In genomic region chr10:80455461-80456345, GRCh38 we compare ENCODE assay signal across 1 cellular context.
TF ChIP-seq lines count a peak whose summit lies in the region.

No MANE protein-coding gene starts in this region.

TF ChIP-seq in HepG2, 621 proteins besides CTCF, POLR2A, EP300 and RAD21 (continued from another document):
- TF ChIP-seq, protein P1, sequence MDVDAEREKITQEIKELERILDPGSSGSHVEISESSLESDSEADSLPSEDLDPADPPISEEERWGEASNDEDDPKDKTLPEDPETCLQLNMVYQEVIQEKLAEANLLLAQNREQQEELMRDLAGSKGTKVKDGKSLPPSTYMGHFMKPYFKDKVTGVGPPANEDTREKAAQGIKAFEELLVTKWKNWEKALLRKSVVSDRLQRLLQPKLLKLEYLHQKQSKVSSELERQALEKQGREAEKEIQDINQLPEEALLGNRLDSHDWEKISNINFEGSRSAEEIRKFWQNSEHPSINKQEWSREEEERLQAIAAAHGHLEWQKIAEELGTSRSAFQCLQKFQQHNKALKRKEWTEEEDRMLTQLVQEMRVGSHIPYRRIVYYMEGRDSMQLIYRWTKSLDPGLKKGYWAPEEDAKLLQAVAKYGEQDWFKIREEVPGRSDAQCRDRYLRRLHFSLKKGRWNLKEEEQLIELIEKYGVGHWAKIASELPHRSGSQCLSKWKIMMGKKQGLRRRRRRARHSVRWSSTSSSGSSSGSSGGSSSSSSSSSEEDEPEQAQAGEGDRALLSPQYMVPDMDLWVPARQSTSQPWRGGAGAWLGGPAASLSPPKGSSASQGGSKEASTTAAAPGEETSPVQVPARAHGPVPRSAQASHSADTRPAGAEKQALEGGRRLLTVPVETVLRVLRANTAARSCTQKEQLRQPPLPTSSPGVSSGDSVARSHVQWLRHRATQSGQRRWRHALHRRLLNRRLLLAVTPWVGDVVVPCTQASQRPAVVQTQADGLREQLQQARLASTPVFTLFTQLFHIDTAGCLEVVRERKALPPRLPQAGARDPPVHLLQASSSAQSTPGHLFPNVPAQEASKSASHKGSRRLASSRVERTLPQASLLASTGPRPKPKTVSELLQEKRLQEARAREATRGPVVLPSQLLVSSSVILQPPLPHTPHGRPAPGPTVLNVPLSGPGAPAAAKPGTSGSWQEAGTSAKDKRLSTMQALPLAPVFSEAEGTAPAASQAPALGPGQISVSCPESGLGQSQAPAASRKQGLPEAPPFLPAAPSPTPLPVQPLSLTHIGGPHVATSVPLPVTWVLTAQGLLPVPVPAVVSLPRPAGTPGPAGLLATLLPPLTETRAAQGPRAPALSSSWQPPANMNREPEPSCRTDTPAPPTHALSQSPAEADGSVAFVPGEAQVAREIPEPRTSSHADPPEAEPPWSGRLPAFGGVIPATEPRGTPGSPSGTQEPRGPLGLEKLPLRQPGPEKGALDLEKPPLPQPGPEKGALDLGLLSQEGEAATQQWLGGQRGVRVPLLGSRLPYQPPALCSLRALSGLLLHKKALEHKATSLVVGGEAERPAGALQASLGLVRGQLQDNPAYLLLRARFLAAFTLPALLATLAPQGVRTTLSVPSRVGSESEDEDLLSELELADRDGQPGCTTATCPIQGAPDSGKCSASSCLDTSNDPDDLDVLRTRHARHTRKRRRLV (CRISPR knock-in tag; IDR thresholded peaks at IDR 0.05): no peak
- TF ChIP-seq FOXK1 (CRISPR knock-in tag; IDR thresholded peaks at IDR 0.05; ENCODE audit: borderline replicate concordance, low read depth) (no peak), FOSL1 (CRISPR knock-in tag; IDR thresholded peaks at IDR 0.05; ENCODE audit: borderline replicate concordance) (no peak), GATAD2A (CRISPR knock-in tag; IDR thresholded peaks at IDR 0.05) (no peak), PAWR (CRISPR knock-in tag; IDR thresholded peaks at IDR 0.05; ENCODE audit: borderline replicate concordance) (no peak), EEA1 (CRISPR knock-in tag; IDR thresholded peaks at IDR 0.05; ENCODE audit: borderline replicate concordance) (no peak), RFX3 (CRISPR knock-in tag; IDR thresholded peaks at IDR 0.05) (no peak), YEATS4 (CRISPR knock-in tag; IDR thresholded peaks at IDR 0.05; ENCODE audit: borderline replicate concordance) (peak; percentile 34; the same call in 1 of the 2 replicates), ZNF460 (CRISPR knock-in tag; IDR thresholded peaks at IDR 0.05; ENCODE audit: borderline replicate concordance) (peak; percentile 75; the same call in 1 of the 2 replicates), POLR2AphosphoS2 (IDR thresholded peaks at IDR 0.05; ENCODE audit: low read depth, low read length) (no peak), HOXA3 (CRISPR knock-in tag; IDR thresholded peaks at IDR 0.05) (peak; percentile 5; the same call in 1 of the 2 replicates), ZNF33B (CRISPR knock-in tag; IDR thresholded peaks at IDR 0.05) (no peak), PAX8 (CRISPR knock-in tag; IDR thresholded peaks at IDR 0.05; ENCODE audit: borderline replicate concordance) (no peak), SALL1 (CRISPR knock-in tag; IDR thresholded peaks at IDR 0.05) (no peak), KDM4B (CRISPR knock-in tag; IDR thresholded peaks at IDR 0.05) (no peak), ZNF878 (CRISPR knock-in tag; IDR thresholded peaks at IDR 0.05) (no peak), THAP7 (CRISPR knock-in tag; IDR thresholded peaks at IDR 0.05) (no peak), ZNF44 (CRISPR knock-in tag; IDR thresholded peaks at IDR 0.05) (0 out of 2 replicates have a peak, but pooled peaks have one; percentile 35), TFE3 (CRISPR knock-in tag; IDR thresholded peaks at IDR 0.05) (no peak), EED (CRISPR knock-in tag; IDR thresholded peaks at IDR 0.05) (no peak), KMT2A (CRISPR knock-in tag; IDR thresholded peaks at IDR 0.05) (no peak), ZNF17 (CRISPR knock-in tag; IDR thresholded peaks at IDR 0.05) (no peak), SAP130 (CRISPR knock-in tag; IDR thresholded peaks at IDR 0.05; ENCODE audit: low read depth) (no peak), GMEB1 (CRISPR knock-in tag; IDR thresholded peaks at IDR 0.05; ENCODE audit: borderline replicate concordance) (no peak), FOXO1 (CRISPR knock-in tag; IDR thresholded peaks at IDR 0.05) (no peak), ZNF224 (CRISPR knock-in tag; IDR thresholded peaks at IDR 0.05) (0 out of 2 replicates have a peak, but pooled peaks have one; percentile 1), SYNCRIP (IDR thresholded peaks at IDR 0.05; ENCODE audit: insufficient read depth, low read depth, low read length) (no peak), ZNF766 (CRISPR knock-in tag; IDR thresholded peaks at IDR 0.05; ENCODE audit: borderline replicate concordance) (no peak), ZNF607 (CRISPR knock-in tag; IDR thresholded peaks at IDR 0.05; ENCODE audit: borderline replicate concordance) (0 out of 2 replicates have a peak, but pooled peaks have one; percentile 16), MAFG (CRISPR knock-in tag; IDR thresholded peaks at IDR 0.05) (no peak), BRCA1 (CRISPR knock-in tag; IDR thresholded peaks at IDR 0.05) (no peak), ZNF232 (CRISPR knock-in tag; IDR thresholded peaks at IDR 0.05; ENCODE audit: borderline replicate concordance) (0 out of 2 replicates have a peak, but pooled peaks have one; percentile 7), PLSCR1 (CRISPR knock-in tag; IDR thresholded peaks at IDR 0.05; ENCODE audit: borderline replicate concordance) (no peak), ETV6 (CRISPR knock-in tag; conservative IDR thresholded peaks at IDR 0.05) (no peak)
- TF ChIP-seq, protein P2, sequence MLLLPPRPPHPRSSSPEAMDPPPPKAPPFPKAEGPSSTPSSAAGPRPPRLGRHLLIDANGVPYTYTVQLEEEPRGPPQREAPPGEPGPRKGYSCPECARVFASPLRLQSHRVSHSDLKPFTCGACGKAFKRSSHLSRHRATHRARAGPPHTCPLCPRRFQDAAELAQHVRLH (CRISPR knock-in tag; IDR thresholded peaks at IDR 0.05; ENCODE audit: borderline replicate concordance, low read depth): no peak
- TF ChIP-seq, protein P3, sequence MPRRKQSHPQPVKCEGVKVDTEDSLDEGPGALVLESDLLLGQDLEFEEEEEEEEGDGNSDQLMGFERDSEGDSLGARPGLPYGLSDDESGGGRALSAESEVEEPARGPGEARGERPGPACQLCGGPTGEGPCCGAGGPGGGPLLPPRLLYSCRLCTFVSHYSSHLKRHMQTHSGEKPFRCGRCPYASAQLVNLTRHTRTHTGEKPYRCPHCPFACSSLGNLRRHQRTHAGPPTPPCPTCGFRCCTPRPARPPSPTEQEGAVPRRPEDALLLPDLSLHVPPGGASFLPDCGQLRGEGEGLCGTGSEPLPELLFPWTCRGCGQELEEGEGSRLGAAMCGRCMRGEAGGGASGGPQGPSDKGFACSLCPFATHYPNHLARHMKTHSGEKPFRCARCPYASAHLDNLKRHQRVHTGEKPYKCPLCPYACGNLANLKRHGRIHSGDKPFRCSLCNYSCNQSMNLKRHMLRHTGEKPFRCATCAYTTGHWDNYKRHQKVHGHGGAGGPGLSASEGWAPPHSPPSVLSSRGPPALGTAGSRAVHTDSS (CRISPR knock-in tag; conservative IDR thresholded peaks at IDR 0.05): no peak
- TF ChIP-seq, protein P4, sequence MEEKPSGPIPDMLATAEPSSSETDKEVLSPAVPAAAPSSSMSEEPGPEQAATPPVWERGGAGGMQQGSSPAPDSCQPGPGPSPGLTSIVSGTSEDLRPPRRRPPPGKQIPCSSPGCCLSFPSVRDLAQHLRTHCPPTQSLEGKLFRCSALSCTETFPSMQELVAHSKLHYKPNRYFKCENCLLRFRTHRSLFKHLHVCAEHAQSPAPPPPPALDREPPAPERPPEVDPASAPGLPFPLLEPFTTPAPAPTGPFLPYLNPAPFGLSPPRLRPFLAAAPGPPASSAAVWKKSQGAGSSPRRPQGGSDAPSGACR (CRISPR knock-in tag; IDR thresholded peaks at IDR 0.05): 0 out of 2 replicates have a peak, but pooled peaks have one; percentile 31
